Comparison of ENCODE assay signal across 28 cellular contexts in genomic region chr19:12567951-12568350, GRCh38.
"Had no signal": no experiment of that assay in that cellular context is flagged by ENCODE, and none has a peak within 500 bp of the region (broad histone marks: within the 10 kb centered on the region; RNA-seq: fewer than 3 reads in every experiment).

No MANE protein-coding gene starts in this region.

- ATAC-seq: activated CD4-positive, alpha-beta T cell treated with anti-CD3 and anti-CD28 coated beads for 36 hours; gastroesophageal sphincter; left colon; right lobe of liver; stimulated activated memory B cell treated with anti-CD40 and anti-IgM and Interleukin-4, amounts not matched to agents 10 μg/mL and 1 μg/mL and 100 μg/mL, for 72 hours; stimulated activated naive CD8-positive, alpha-beta T cell treated with anti-CD3 and anti-CD28 coated beads, Interleukin-15, amount 100 ng/mL, for 72 hours; upper lobe of right lung had no signal

- H3K4me3 ChIP-seq: gastroesophageal sphincter, ovary, right lobe of liver, skin epidermis, thyroid gland, upper lobe of right lung had no signal

- DNase-seq: activated B cell treated with CpG ODN at 0.5 μM for 24 hours; activated CD4-positive, alpha-beta T cell treated with anti-CD3 and anti-CD28 coated beads for 36 hours; activated CD4-positive, alpha-beta T cell treated with anti-CD3 and anti-CD28 coated beads, Interleukin-2, amount 50 U/mL, for 4 hours; activated effector memory CD4-positive, alpha-beta T cell treated with Interleukin-2 at 50 U/mL for 16 hours; activated naive CD4-positive, alpha-beta T cell treated with Interleukin-2 at 50 U/mL for 16 hours; activated naive CD8-positive, alpha-beta T cell treated with anti-CD3 and anti-CD28 coated beads, Interleukin-2, amount 10 ng/mL, durations not matched to agents 7 days and 5 days; amygdala; caudate nucleus; cortex of kidney; head of caudate nucleus; hippocampal formation; kidney; left colon; naive B cell; nephron progenitor cell; ovary; stimulated activated CD4-positive, alpha-beta T cell treated with anti-CD3 and anti-CD28 coated beads, Interleukin-1b, Interleukin-23, amount 100 ng/mL, for 48 hours; stimulated activated CD4-positive, alpha-beta T cell treated with anti-CD3 and anti-CD28 coated beads, Interleukin-4, amount 100 ng/mL, for 4 hours; stimulated activated CD8-positive, alpha-beta memory T cell treated with anti-CD3 and anti-CD28 coated beads, Interleukin-4, amount 100 ng/mL, for 48 hours; stimulated activated naive CD8-positive, alpha-beta T cell treated with anti-CD3 and anti-CD28 coated beads, Interleukin-15, amount 100 ng/mL, for 72 hours; substantia nigra; T-helper 1 cell; thyroid gland; upper lobe of right lung had no signal
